In genomic region chr6:4647414-4648365, GRCh38 we compare ENCODE assay signal across 9 cellular contexts.
DNase-seq lines count a peak whose midpoint lies in the region; ATAC-seq and TF ChIP-seq lines count a peak whose summit lies in the region.
"Had no signal": no experiment of that assay in that cellular context is flagged by ENCODE, and none has a peak within 500 bp of the region (broad histone marks: within the 10 kb centered on the region; RNA-seq: fewer than 3 reads in every experiment).

No MANE protein-coding gene starts in this region.

- ATAC-seq in right cardiac atrium (peak; percentile 98), HG02623 (IDR thresholded peaks at IDR 0.05; ENCODE audit: unreplicated experiment) (no peak)

- H3K4me1 ChIP-seq in right cardiac atrium (ENCODE audit: control insufficient read depth, insufficient read depth, low read length): peaks cover 4% of the 10 kb centered on the region

- H3K4me3 ChIP-seq in astrocyte of the cerebellum (ENCODE audit: low read depth, low read length) (peak overlapping the region; percentile 21), right cardiac atrium (ENCODE audit: low read length) (peak overlapping the region; percentile 23)

- H3K9me3 ChIP-seq in right cardiac atrium (ENCODE audit: control insufficient read depth, low read length): no peaks in the 10 kb centered on the region
- H3K9me3 ChIP-seq: neutrophil had no signal

- no peak for TF ChIP-seq CTCF in astrocyte of the cerebellum (IDR thresholded peaks at IDR 0.05; ENCODE audit: low read depth, low read length, missing control alignments)

- WGBS in right cardiac atrium: 15% methylated on average over 22 of the region's 22 CpGs

- no peaks in the 10 kb centered on the region for H3K27me3 ChIP-seq in right cardiac atrium (ENCODE audit: control insufficient read depth, insufficient read depth)

- intact Hi-C loops in right cardiac atrium (cut with DNase I): loop anchor here in 2 of 4 donors (5.0 to 10.0 kb wide), 2 partner anchors 127 to 130 kb away; partner anchors contain the start of gene CDYL (in 2 of the 2)

- H3K27ac ChIP-seq in right cardiac atrium (ENCODE audit: low read length): no peak overlapping the region
- H3K27ac ChIP-seq: neutrophil had no signal

- in situ Hi-C loops in astrocyte of the cerebellum (cut with HindIII; ENCODE audit: low sequenced_read_pairs): no loop called here

- DNase-seq in activated CD8-positive, alpha-beta memory T cell treated with anti-CD3 and anti-CD28 coated beads for 24 hours: peak; percentile 68
- no peak for DNase-seq in activated CD8-positive, alpha-beta memory T cell treated with anti-CD3 and anti-CD28 coated beads, Interleukin-2, amount 50 U/mL, for 4 hours
- DNase-seq in NCI-H748 (lab: John Stamatoyannopoulos, UW; ENCODE audit: unreplicated experiment) (peak; percentile 61), astrocyte of the cerebellum (ENCODE audit: low read depth) (peak; percentile 26), right cardiac atrium (peak; percentile 81 to 91 (median 89)), pons (ENCODE audit: low spot score) (peak; percentile 54), KG1 (lab: John Stamatoyannopoulos, UW) (no peak)

Comparison
In these comparisons a context has a peak if more than half of its experiments do, and no peak if none do; other contexts are left out.
1. DNase-seq: peak in activated CD8-positive, alpha-beta memory T cell treated with anti-CD3 and anti-CD28 coated beads for 24 hours (single experiment), NCI-H748 (single experiment), astrocyte of the cerebellum (single experiment), right cardiac atrium (3 of 3) and pons (single experiment); none in activated CD8-positive, alpha-beta memory T cell treated with anti-CD3 and anti-CD28 coated beads, Interleukin-2, amount 50 U/mL, for 4 hours (single experiment) and KG1 (single experiment).